In the genomic region with DNA sequence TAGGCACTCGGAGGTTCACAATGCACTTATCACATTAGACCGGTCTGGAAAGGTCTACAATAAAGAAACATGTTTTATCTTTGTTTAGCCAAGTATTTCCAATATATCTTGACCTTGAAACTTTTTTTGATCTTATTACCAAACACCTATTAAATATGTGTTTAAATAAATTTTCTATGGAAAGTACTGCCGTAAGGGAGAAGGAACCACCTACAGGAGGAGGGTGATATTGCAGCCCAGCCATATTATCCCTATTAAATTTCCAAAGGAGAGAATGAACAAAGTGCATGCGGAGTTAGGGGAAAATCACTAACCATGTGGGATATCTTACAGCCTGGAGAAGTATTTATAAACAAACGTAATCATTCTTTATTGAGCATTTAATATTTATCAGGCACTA, we compare ENCODE assay signal across 11 cellular contexts. TPM values are rescaled to one million over a fixed set of nuclear protein-coding genes. Genes with fewer than 3 reads are reported as not detected.
DNase-seq lines count a peak whose midpoint lies in the region; ATAC-seq and TF ChIP-seq lines count a peak whose summit lies in the region.
"Had no signal": no experiment of that assay in that cellular context is flagged by ENCODE, and none has a peak within 500 bp of the region (broad histone marks: within the 10 kb centered on the region; RNA-seq: fewer than 3 reads in every experiment).

No MANE protein-coding gene starts in this region.

- H3K4me1 ChIP-seq in endodermal cell (ENCODE audit: control insufficient read depth, insufficient read depth, low read length) (no peaks in the 10 kb centered on the region), trophoblast cell (ENCODE audit: control insufficient read depth in 1 of 2, insufficient read depth in 2 of 2, low read length in 2 of 2) (peaks cover 0 to 4% of the 10 kb centered on the region in 2 experiments)

- no peak overlapping the region for H2BK12ac ChIP-seq in trophoblast cell (ENCODE audit: low read length)

- H3K4ac ChIP-seq in trophoblast cell (ENCODE audit: low read depth, low read length), result no peak overlapping the region

- TF ChIP-seq CTCF in endodermal cell (conservative IDR thresholded peaks at IDR 0.05), result peak; percentile 79

- no peak overlapping the region for H3K27ac ChIP-seq in endodermal cell (ENCODE audit: low read depth, low read length)
- no peak overlapping the region for H3K27ac ChIP-seq in trophoblast cell (ENCODE audit: low read depth, low read length)

- no peak overlapping the region for H3K23ac ChIP-seq in trophoblast cell (ENCODE audit: low read length)

- H3K27me3 ChIP-seq in endodermal cell (ENCODE audit: control insufficient read depth, insufficient read depth, low read length, poor library complexity, severe bottlenecking) (peaks cover 35% of the 10 kb centered on the region), trophoblast cell (ENCODE audit: insufficient read depth, low read length) (peaks cover 7% of the 10 kb centered on the region)

- H3K4me3 ChIP-seq in endodermal cell (ENCODE audit: low read length) (no peak overlapping the region), trophoblast cell (ENCODE audit: low read depth, low read length) (no peak overlapping the region)

- no peak overlapping the region for H3K9ac ChIP-seq in endodermal cell (ENCODE audit: extremely low read depth, low read length, poor library complexity, severe bottlenecking)
- no peak overlapping the region for H3K9ac ChIP-seq in trophoblast cell (ENCODE audit: low read length)

- no peak overlapping the region for H2BK120ac ChIP-seq in trophoblast cell (ENCODE audit: insufficient read depth, low read length, poor library complexity)

- H3K14ac ChIP-seq in trophoblast cell (ENCODE audit: low read length), result no peak overlapping the region

- no peaks in the 10 kb centered on the region for H3K36me3 Mint-ChIP-seq in endodermal cell (ENCODE audit: low read depth)
- H3K36me3 Mint-ChIP-seq in stimulated activated effector memory CD8-positive, alpha-beta T cell treated with anti-CD3 and anti-CD28 coated beads, Interleukin-12 subunit alpha, Interleukin-12 subunit beta, amount 100 ng/mL, for 72 hours, result no peaks in the 10 kb centered on the region

- no peak overlapping the region for H3K18ac ChIP-seq in trophoblast cell (ENCODE audit: low read length)

- no peak overlapping the region for H2AFZ ChIP-seq in trophoblast cell (ENCODE audit: insufficient read depth, low read length, poor library complexity)

- H3K4me3 Mint-ChIP-seq in endodermal cell, result no peak overlapping the region
- no peak overlapping the region for H3K4me3 Mint-ChIP-seq in stimulated activated effector memory CD8-positive, alpha-beta T cell treated with anti-CD3 and anti-CD28 coated beads, Interleukin-12 subunit alpha, Interleukin-12 subunit beta, amount 100 ng/mL, for 72 hours
- H3K4me3 Mint-ChIP-seq: T-helper 1 cell treated with Interleukin-12 subunit alpha and Interleukin-12 subunit beta and Interleukin-4 antibody, amounts not matched to agents 30 μg/mL and 1 μg/mL, for 36 hours had no signal

- H4K12ac ChIP-seq in trophoblast cell (ENCODE audit: low read depth, low read length), result no peak overlapping the region

- H3K9me3 ChIP-seq in endodermal cell (ENCODE audit: control insufficient read depth, low read length), result no peaks in the 10 kb centered on the region
- peaks cover 2% of the 10 kb centered on the region for H3K9me3 ChIP-seq in trophoblast cell (ENCODE audit: insufficient read depth, low read depth, low read length)

- WGBS in endodermal cell (ENCODE audit: insufficient coverage in 1 of 2, insufficient read length in 1 of 2), 2 experiments, result 64% methylated on average over 4 of the region's 5 CpGs; no CpG with 5 or more reads in 1 of the 2 experiments
- WGBS in trophoblast cell (ENCODE audit: extremely low coverage, insufficient coverage, insufficient read length), result no CpG with 5 or more reads among the region's 5 CpGs

- H3K4me1 Mint-ChIP-seq in endodermal cell, result peaks cover 12% of the 10 kb centered on the region
- H3K4me1 Mint-ChIP-seq in stimulated activated effector memory CD8-positive, alpha-beta T cell treated with anti-CD3 and anti-CD28 coated beads, Interleukin-12 subunit alpha, Interleukin-12 subunit beta, amount 100 ng/mL, for 72 hours, result peaks cover 13% of the 10 kb centered on the region

- H3K27me3 Mint-ChIP-seq in endodermal cell (ENCODE audit: insufficient read depth), result peaks cover 71% of the 10 kb centered on the region

- no peaks in the 10 kb centered on the region for H3K9me3 Mint-ChIP-seq in endodermal cell
- H3K9me3 Mint-ChIP-seq in stimulated activated effector memory CD8-positive, alpha-beta T cell treated with anti-CD3 and anti-CD28 coated beads, Interleukin-12 subunit alpha, Interleukin-12 subunit beta, amount 100 ng/mL, for 72 hours, result peaks cover 4% of the 10 kb centered on the region
- H3K9me3 Mint-ChIP-seq: activated T-helper 2 cell treated with anti-CD3 and anti-CD28 coated beads, Interferon-gamma antibody, Interleukin-2, Interleukin-4, amounts not matched to agents 10 μg/mL and 5 μg/mL and 100 μg/mL, durations not matched to agents 14 hours and 24 hours and 36 hours; T-helper 1 cell treated with Interleukin-12 subunit alpha and Interleukin-12 subunit beta and Interleukin-4 antibody, amounts not matched to agents 30 μg/mL and 1 μg/mL, for 36 hours had no signal

- H3K36me3 ChIP-seq in endodermal cell (ENCODE audit: control insufficient read depth, insufficient read depth, low read length) (no peaks in the 10 kb centered on the region), trophoblast cell (ENCODE audit: control insufficient read depth in 1 of 2, insufficient read depth in 2 of 2, low read length in 2 of 2) (no peaks in the 10 kb centered on the region)

- H3K79me1 ChIP-seq in trophoblast cell (ENCODE audit: low read length), result no peaks in the 10 kb centered on the region

- no peak overlapping the region for H2AK5ac ChIP-seq in trophoblast cell (ENCODE audit: low read length)

- no peak overlapping the region for H4K91ac ChIP-seq in trophoblast cell (ENCODE audit: low read depth, low read length)

- ATAC-seq in HG02798 (IDR thresholded peaks at IDR 0.05; ENCODE audit: poor library complexity, unreplicated experiment) (no peak), GM21717 (IDR thresholded peaks at IDR 0.05; ENCODE audit: unreplicated experiment) (no peak)
- no peak for ATAC-seq in stimulated activated effector memory CD8-positive, alpha-beta T cell treated with anti-CD3 and anti-CD28 coated beads, Interleukin-12 subunit alpha, Interleukin-12 subunit beta, amount 100 ng/mL, for 72 hours

- DNase-seq in GM03348 (ENCODE audit: low spot score) (peak; percentile 15), NAMALWA (ENCODE audit: low spot score) (peak; percentile 26), endodermal cell (peak; percentile 67), trophoblast cell (peak; percentile 19 to 61)
- DNase-seq in stimulated activated effector memory CD8-positive, alpha-beta T cell treated with anti-CD3 and anti-CD28 coated beads, Interleukin-12 subunit alpha, Interleukin-12 subunit beta, amount 100 ng/mL, for 72 hours (ENCODE audit: low spot score in 2 of 2), result no peak
- DNase-seq: NCI-H446, small intestine had no signal

- no peak overlapping the region for H3K4me2 ChIP-seq in trophoblast cell (ENCODE audit: low read length)

- H3K79me2 ChIP-seq in trophoblast cell (ENCODE audit: control insufficient read depth, insufficient read depth, low read length, poor library complexity), result no peaks in the 10 kb centered on the region

- H3K27ac Mint-ChIP-seq in endodermal cell, result no peak overlapping the region
- no peak overlapping the region for H3K27ac Mint-ChIP-seq in stimulated activated effector memory CD8-positive, alpha-beta T cell treated with anti-CD3 and anti-CD28 coated beads, Interleukin-12 subunit alpha, Interleukin-12 subunit beta, amount 100 ng/mL, for 72 hours
- H3K27ac Mint-ChIP-seq: activated T-helper 2 cell treated with anti-CD3 and anti-CD28 coated beads, Interferon-gamma antibody, Interleukin-2, Interleukin-4, amounts not matched to agents 10 μg/mL and 5 μg/mL and 100 μg/mL, durations not matched to agents 14 hours and 24 hours and 36 hours; T-helper 1 cell treated with Interleukin-12 subunit alpha and Interleukin-12 subunit beta and Interleukin-4 antibody, amounts not matched to agents 30 μg/mL and 1 μg/mL, for 36 hours had no signal

- H2BK5ac ChIP-seq in trophoblast cell (ENCODE audit: low read depth, low read length, poor library complexity), result no peak overlapping the region

- H4K8ac ChIP-seq in trophoblast cell (ENCODE audit: low read depth, low read length), result no peak overlapping the region

RNA-seq across cellular contexts. Expression of a gene that starts 14.5 kb away (rescaled TPM):
- not detected for total RNA-seq in endodermal cell
- 0.25 TPM for polyA plus RNA-seq in endodermal cell (2013, experiment 1 of 2)
- polyA plus RNA-seq in endodermal cell (2013, experiment 2 of 2), result 0.25 TPM
- polyA plus RNA-seq in trophoblast cell (2013), result 0.06 and 0.07 TPM in 2 replicates
- total RNA-seq: activated T-helper 2 cell treated with anti-CD3 and anti-CD28 coated beads, Interferon-gamma antibody, Interleukin-2, Interleukin-4, amounts not matched to agents 10 μg/mL and 5 μg/mL and 100 μg/mL, durations not matched to agents 14 hours and 24 hours and 36 hours had no signal

RNA-seq across cellular contexts. Expression of a gene that starts 20.7 kb away (rescaled TPM):
- total RNA-seq in endodermal cell, result under 1 TPM; 0.31 to 0.70 TPM
- polyA plus RNA-seq in endodermal cell (2013, experiment 1 of 2), result 4.7 TPM
- polyA plus RNA-seq in endodermal cell (2013, experiment 2 of 2), result 4.1 TPM
- polyA plus RNA-seq in trophoblast cell (2013), result 0.05 and 0.08 TPM in 2 replicates
- total RNA-seq: activated T-helper 2 cell treated with anti-CD3 and anti-CD28 coated beads, Interferon-gamma antibody, Interleukin-2, Interleukin-4, amounts not matched to agents 10 μg/mL and 5 μg/mL and 100 μg/mL, durations not matched to agents 14 hours and 24 hours and 36 hours had no signal

Comparison
In these comparisons a context has a peak if more than half of its experiments do, and no peak if none do; other contexts are left out.
1. DNase-seq: peak in GM03348 (single experiment), NAMALWA (single experiment), endodermal cell (single experiment) and trophoblast cell (2 of 2); none in stimulated activated effector memory CD8-positive, alpha-beta T cell treated with anti-CD3 and anti-CD28 coated beads, Interleukin-12 subunit alpha, Interleukin-12 subunit beta, amount 100 ng/mL, for 72 hours (0 of 2).